10 cellular contexts compared by ENCODE assay signal in genomic region chr3:65334045-65334665, GRCh38.
DNase-seq lines count a peak whose midpoint lies in the region; ATAC-seq and TF ChIP-seq lines count a peak whose summit lies in the region.
"Had no signal": no experiment of that assay in that cellular context is flagged by ENCODE, and none has a peak within 500 bp of the region (broad histone marks: within the 10 kb centered on the region; RNA-seq: fewer than 3 reads in every experiment).

No MANE protein-coding gene starts in this region.

- 57% methylated on average over 1 of the region's 1 CpG for WGBS in right lobe of liver (ENCODE audit: insufficient coverage, low coverage, low lambda C conversion rate, missing lambda C conversion rate)

- no peaks in the 10 kb centered on the region for H3K36me3 ChIP-seq in right lobe of liver
- H3K36me3 ChIP-seq: BLaER1 had no signal

- H3K4me1 ChIP-seq in right lobe of liver: no peaks in the 10 kb centered on the region
- H3K4me1 ChIP-seq: BLaER1 had no signal

- no peak for DNase-seq in HFF-Myc (ENCODE audit: extremely low read depth, low read depth)
- DNase-seq in dermis blood vessel endothelial cell: peak; percentile 57
- no peak for DNase-seq in right lobe of liver
- DNase-seq in activated CD4-positive, alpha-beta T cell treated with anti-CD3 and anti-CD28 coated beads for 48 hours: no peak
- DNase-seq: NCI-H1436 treated with DMSO at 0.1 percent for 48 hours had no signal

- intact Hi-C loops in right lobe of liver (cut with DNase I): no loop called here

- H3K9me3 ChIP-seq in right lobe of liver: no peaks in the 10 kb centered on the region
- H3K9me3 ChIP-seq: BLaER1 had no signal

- no peak overlapping the region for H3K4me3 ChIP-seq in HFF-Myc (replicated peaks; ENCODE audit: low read depth, low read length)
- no peak overlapping the region for H3K4me3 ChIP-seq in right lobe of liver
- H3K4me3 ChIP-seq: BLaER1 had no signal

- peak; percentile 23; the same call in 1 of the 2 replicates for TF ChIP-seq CTCF in 22Rv1 (IDR thresholded peaks at IDR 0.05)
- peak; percentile 44 for TF ChIP-seq CTCF in HFF-Myc (IDR thresholded peaks at IDR 0.05; ENCODE audit: low read depth, low read length, missing control alignments)
- peak in 1 of 4 donors; percentile 15 for TF ChIP-seq CTCF in right lobe of liver (IDR thresholded peaks at IDR 0.05)

- no peak for TF ChIP-seq POLR2A in right lobe of liver (IDR thresholded peaks at IDR 0.05)

- peak; percentile 65 to 78 (median 66) for ATAC-seq in right lobe of liver
- ATAC-seq in GM19324 (IDR thresholded peaks at IDR 0.05; ENCODE audit: low FRiP score, unreplicated experiment): no peak
- no peak for ATAC-seq in HG03175 (IDR thresholded peaks at IDR 0.05; ENCODE audit: unreplicated experiment)
- no peak for ATAC-seq in GM21423 (IDR thresholded peaks at IDR 0.05; ENCODE audit: unreplicated experiment)

- no peak overlapping the region for H3K27ac ChIP-seq in 22Rv1
- no peak overlapping the region for H3K27ac ChIP-seq in right lobe of liver
- H3K27ac ChIP-seq: BLaER1 had no signal

- no peaks in the 10 kb centered on the region for H3K27me3 ChIP-seq in right lobe of liver
- H3K27me3 ChIP-seq: BLaER1 had no signal

Comparison
In these comparisons a context has a peak if more than half of its experiments do, and no peak if none do; other contexts are left out.
1. ATAC-seq: peak in right lobe of liver (4 of 4); none in GM19324 (single experiment), HG03175 (single experiment) and GM21423 (single experiment).